Comparison of ENCODE assay signal across 8 cellular contexts in the genomic region with DNA sequence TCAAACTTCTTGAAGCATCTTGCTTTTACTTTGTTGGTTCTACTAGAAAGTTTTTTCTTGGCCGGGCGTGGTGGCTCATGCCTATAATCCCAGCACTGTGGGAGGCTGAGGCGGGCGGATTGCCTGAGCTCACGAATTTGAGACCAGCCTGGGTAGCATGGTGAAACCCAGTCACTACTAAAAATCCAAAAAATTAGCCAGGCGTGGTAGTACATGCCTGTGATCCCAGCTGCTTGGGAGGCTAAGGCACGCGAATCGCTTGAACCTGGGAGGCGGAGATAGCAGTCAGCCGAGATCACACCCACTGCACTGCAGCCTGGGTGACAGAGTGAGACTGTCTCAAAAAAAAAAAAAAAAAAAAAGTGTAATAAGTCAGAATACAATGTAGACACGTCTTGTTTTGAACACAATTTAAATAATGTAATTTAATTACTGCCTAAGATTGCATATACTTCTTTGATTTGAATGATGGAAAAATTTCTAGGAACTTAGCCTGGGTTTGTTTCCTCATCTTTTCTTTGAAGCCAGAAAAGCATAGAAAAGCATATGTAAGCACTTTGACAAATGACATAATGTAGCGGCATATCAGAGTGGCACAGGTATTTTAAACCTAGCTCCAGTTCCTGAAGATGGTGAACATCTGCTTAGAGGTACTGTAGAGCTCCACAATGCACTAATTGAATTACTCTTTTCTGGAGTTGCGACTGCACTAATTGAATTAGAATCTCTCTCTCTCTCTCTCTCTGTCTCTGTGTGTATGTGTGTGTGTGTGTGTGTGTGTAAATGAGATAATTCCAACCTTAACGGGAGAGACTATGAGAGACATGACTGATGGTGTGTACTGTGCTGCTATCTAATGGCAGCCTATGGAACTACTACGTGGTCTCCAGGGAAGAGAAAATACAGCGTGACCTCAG.
DNase-seq lines count a peak whose midpoint lies in the region; ATAC-seq and TF ChIP-seq lines count a peak whose summit lies in the region.

No MANE protein-coding gene starts in this region.

- no peaks in the 10 kb centered on the region for H3K36me3 Mint-ChIP-seq in activated CD4-positive, alpha-beta T cell treated with anti-CD3 and anti-CD28 coated beads for 36 hours (ENCODE audit: low read depth)
- H3K36me3 Mint-ChIP-seq in stimulated activated memory B cell treated with anti-CD40 and anti-IgM and Interleukin-4, amounts not matched to agents 10 μg/mL and 1 μg/mL and 100 μg/mL, for 72 hours = no peaks in the 10 kb centered on the region

- ATAC-seq in activated CD4-positive, alpha-beta T cell treated with anti-CD3 and anti-CD28 coated beads for 36 hours = peak; percentile 95
- peak; percentile 77 for ATAC-seq in stimulated activated memory B cell treated with anti-CD40 and anti-IgM and Interleukin-4, amounts not matched to agents 10 μg/mL and 1 μg/mL and 100 μg/mL, for 72 hours
- no peak for ATAC-seq in GM18873 (IDR thresholded peaks at IDR 0.05; ENCODE audit: low FRiP score, unreplicated experiment)

- H3K27me3 ChIP-seq in OCI-LY3 (ENCODE audit: low read depth, low read length) (no peaks in the 10 kb centered on the region), breast epithelium (no peaks in the 10 kb centered on the region)

- no peaks in the 10 kb centered on the region for H4K20me1 ChIP-seq in OCI-LY3 (ENCODE audit: insufficient read depth, low read length)

- H3K9me3 ChIP-seq in OCI-LY3 (ENCODE audit: insufficient read depth, low read length) (no peaks in the 10 kb centered on the region), breast epithelium (no peaks in the 10 kb centered on the region)

- H3K4me3 ChIP-seq in OCI-LY3 (ENCODE audit: low read length) (no peak overlapping the region), breast epithelium (no peak overlapping the region)

- POLR2A ChIA-PET in activated CD4-positive, alpha-beta T cell treated with anti-CD3 and anti-CD28 coated beads for 36 hours (lab: Charles Lee) = no interaction called here

- H3K36me3 ChIP-seq in OCI-LY3 (replicated peaks; ENCODE audit: low read depth, low read length) = no peaks in the 10 kb centered on the region
- H3K36me3 ChIP-seq in breast epithelium = no peaks in the 10 kb centered on the region

- DNase-seq in activated CD4-positive, alpha-beta T cell treated with anti-CD3 and anti-CD28 coated beads for 36 hours = peak; percentile 39
- no peak for DNase-seq in activated CD4-positive, alpha-beta T cell treated with anti-CD3 and anti-CD28 coated beads for 1 hour
- DNase-seq in HUDEP-2 (lab: John Stamatoyannopoulos, UW; ENCODE audit: unreplicated experiment in 76 of 76) (peak in 54 of 76 experiments; percentile 9 to 84 (median 62)), breast epithelium (ENCODE audit: low spot score in 2 of 2) (no peak), iris pigment epithelial cell (ENCODE audit: low read depth) (peak; percentile 83)

- no peaks in the 10 kb centered on the region for H3K27me3 Mint-ChIP-seq in activated CD4-positive, alpha-beta T cell treated with anti-CD3 and anti-CD28 coated beads for 36 hours
- no peaks in the 10 kb centered on the region for H3K27me3 Mint-ChIP-seq in stimulated activated memory B cell treated with anti-CD40 and anti-IgM and Interleukin-4, amounts not matched to agents 10 μg/mL and 1 μg/mL and 100 μg/mL, for 72 hours

- TF ChIP-seq CTCF in OCI-LY3 (IDR thresholded peaks at IDR 0.05; ENCODE audit: low read depth, low read length) = peak; percentile 62
- TF ChIP-seq CTCF in breast epithelium (IDR thresholded peaks at IDR 0.05) = peak in 2 of 3 donors; percentile 38 to 46

- H2AFZ ChIP-seq in OCI-LY3 (ENCODE audit: low read depth, low read length) = no peak overlapping the region

- intact Hi-C loops in activated CD4-positive, alpha-beta T cell treated with anti-CD3 and anti-CD28 coated beads for 36 hours (cut with DNase I, micrococcal nuclease) = loop anchor here (1.0 to 10.0 kb wide), 9 partner anchors 87 to 279 kb away; a partner anchor contains a TSS
- intact Hi-C loops in breast epithelium (cut with DNase I; ENCODE audit: low total_unique reads) = no loop called here

- no peak overlapping the region for H3K9ac ChIP-seq in OCI-LY3 (ENCODE audit: low read length)

- no peak overlapping the region for H3K27ac ChIP-seq in OCI-LY3 (ENCODE audit: low read length)
- no peak overlapping the region for H3K27ac ChIP-seq in breast epithelium

- no peak for TF ChIP-seq POLR2A in breast epithelium (IDR thresholded peaks at IDR 0.05)

- H3K9me3 Mint-ChIP-seq in activated CD4-positive, alpha-beta T cell treated with anti-CD3 and anti-CD28 coated beads for 36 hours (ENCODE audit: low read depth) = no peaks in the 10 kb centered on the region
- no peaks in the 10 kb centered on the region for H3K9me3 Mint-ChIP-seq in stimulated activated memory B cell treated with anti-CD40 and anti-IgM and Interleukin-4, amounts not matched to agents 10 μg/mL and 1 μg/mL and 100 μg/mL, for 72 hours

- peaks cover 5% of the 10 kb centered on the region for H3K4me1 ChIP-seq in OCI-LY3 (ENCODE audit: low read length)
- no peaks in the 10 kb centered on the region for H3K4me1 ChIP-seq in breast epithelium

- no peak overlapping the region for H3K4me3 Mint-ChIP-seq in activated CD4-positive, alpha-beta T cell treated with anti-CD3 and anti-CD28 coated beads for 36 hours
- no peak overlapping the region for H3K4me3 Mint-ChIP-seq in stimulated activated memory B cell treated with anti-CD40 and anti-IgM and Interleukin-4, amounts not matched to agents 10 μg/mL and 1 μg/mL and 100 μg/mL, for 72 hours

- CTCF ChIA-PET in activated CD4-positive, alpha-beta T cell treated with anti-CD3 and anti-CD28 coated beads for 36 hours (lab: Charles Lee) = interaction anchor here (0.6 to 4.1 kb wide), 24 partner anchors 10 to 280 kb away, joined by 3 to 30 read pairs (median 4); no protein-coding TSS in a partner anchor

- H3K79me2 ChIP-seq in OCI-LY3 (ENCODE audit: low read length) = no peaks in the 10 kb centered on the region

- no peak overlapping the region for H3K27ac Mint-ChIP-seq in activated CD4-positive, alpha-beta T cell treated with anti-CD3 and anti-CD28 coated beads for 36 hours
- no peak overlapping the region for H3K27ac Mint-ChIP-seq in stimulated activated memory B cell treated with anti-CD40 and anti-IgM and Interleukin-4, amounts not matched to agents 10 μg/mL and 1 μg/mL and 100 μg/mL, for 72 hours

- 0 out of 2 replicates have a peak overlapping the region, but pooled peaks have one; percentile 28 for H3K4me2 ChIP-seq in OCI-LY3 (ENCODE audit: low read length)

- H3K4me1 Mint-ChIP-seq in activated CD4-positive, alpha-beta T cell treated with anti-CD3 and anti-CD28 coated beads for 36 hours = peaks cover 2% of the 10 kb centered on the region
- peaks cover 7% of the 10 kb centered on the region for H3K4me1 Mint-ChIP-seq in stimulated activated memory B cell treated with anti-CD40 and anti-IgM and Interleukin-4, amounts not matched to agents 10 μg/mL and 1 μg/mL and 100 μg/mL, for 72 hours

Comparison
In these comparisons a context has a peak if more than half of its experiments do, and no peak if none do; other contexts are left out.
1. DNase-seq: peak in activated CD4-positive, alpha-beta T cell treated with anti-CD3 and anti-CD28 coated beads for 36 hours (single experiment), HUDEP-2 (54 of 76) and iris pigment epithelial cell (single experiment); none in activated CD4-positive, alpha-beta T cell treated with anti-CD3 and anti-CD28 coated beads for 1 hour (single experiment) and breast epithelium (0 of 2).